8 cellular contexts compared by ENCODE assay signal in the genomic region with DNA sequence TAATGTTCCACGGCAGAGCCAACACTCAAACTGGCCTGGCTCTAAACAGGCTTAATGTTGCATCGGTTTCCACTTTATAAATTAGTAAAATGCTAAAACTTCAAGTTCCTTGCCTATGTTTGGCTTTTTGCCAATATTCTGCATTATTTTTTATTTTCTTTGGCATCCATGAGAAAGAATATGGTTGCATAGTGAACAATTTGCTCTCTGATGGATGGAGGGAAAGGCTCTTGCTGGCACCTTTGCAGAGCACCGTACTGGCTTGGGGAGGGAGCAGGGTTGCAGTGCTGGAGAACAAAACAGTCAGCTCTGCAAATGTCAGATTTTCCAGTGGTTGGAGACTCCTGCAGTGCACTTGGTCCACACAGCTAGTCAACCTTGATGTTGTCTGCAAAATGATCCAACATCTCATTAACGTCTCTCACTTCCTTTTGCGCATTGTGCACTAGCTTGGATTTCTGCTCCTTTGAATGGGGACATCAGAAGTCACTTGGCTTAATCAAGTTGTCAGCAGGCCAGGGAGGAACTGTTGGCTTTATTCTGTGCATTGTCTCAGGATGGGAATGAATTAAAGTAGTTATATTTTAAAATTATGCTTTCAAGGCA.
"Had no signal": no experiment of that assay in that cellular context is flagged by ENCODE, and none has a peak within 500 bp of the region (broad histone marks: within the 10 kb centered on the region; RNA-seq: fewer than 3 reads in every experiment).

No MANE protein-coding gene starts in this region.

- H3K27me3 ChIP-seq: pancreas had no signal

- H3K4me1 ChIP-seq: pancreas had no signal

- H3K36me3 ChIP-seq: pancreas had no signal

- H3K4me3 ChIP-seq: pancreas, skin epidermis had no signal

- H3K27ac ChIP-seq: pancreas, skin epidermis had no signal

- ATAC-seq: activated CD8-positive, alpha-beta T cell treated with anti-CD3 and anti-CD28 coated beads for 36 hours; activated T-cell treated with anti-CD3 and anti-CD28 coated beads, Interleukin-2, amount 50 U/mL, for 72 hours; pancreas had no signal

- H3K9me3 ChIP-seq: pancreas had no signal

- DNase-seq: activated CD8-positive, alpha-beta memory T cell treated with anti-CD3 and anti-CD28 coated beads, Interleukin-2, amount 50 U/mL, for 4 hours; activated CD8-positive, alpha-beta T cell treated with anti-CD3 and anti-CD28 coated beads for 36 hours; activated T-cell treated with anti-CD3 and anti-CD28 coated beads, Interleukin-2, amount 50 U/mL, for 72 hours; kidney; mesendoderm; pancreas; T-helper 9 cell had no signal
